In genomic region chr4:60744767-60745166, GRCh38 we compare ENCODE assay signal across 23 cellular contexts.
DNase-seq lines count a peak whose midpoint lies in the region; ATAC-seq, FAIRE-seq and TF ChIP-seq lines count a peak whose summit lies in the region.
"Had no signal": no experiment of that assay in that cellular context is flagged by ENCODE, and none has a peak within 500 bp of the region (broad histone marks: within the 10 kb centered on the region; RNA-seq: fewer than 3 reads in every experiment).

No MANE protein-coding gene starts in this region.

- no peak overlapping the region for H3K9ac ChIP-seq in H1 (replicated peaks in 1 of 4; ENCODE audit: extremely low read depth in 1 of 4, low read depth in 3 of 4, low read length in 3 of 4)
- H3K9ac ChIP-seq in neural progenitor cell = no peak overlapping the region

- H3K14ac ChIP-seq in H1 (ENCODE audit: insufficient read length) = no peak overlapping the region

- H3K4me1 ChIP-seq in H1 (replicated peaks in 1 of 4; ENCODE audit: control insufficient read depth in 3 of 4, insufficient read depth in 4 of 4, low read length in 3 of 4) = no peaks in the 10 kb centered on the region
- no peaks in the 10 kb centered on the region for H3K4me1 ChIP-seq in neural progenitor cell
- H3K4me1 ChIP-seq: esophagus squamous epithelium, prostate gland, SJCRH30, vagina had no signal

- H2BK20ac ChIP-seq in H1 (ENCODE audit: low read length) = no peak overlapping the region

- no peak overlapping the region for H3K4me3 ChIP-seq in H1 (ENCODE audit: extremely low read depth in 1 of 4, insufficient read depth in 2 of 4, low read depth in 3 of 4, low read length in 4 of 4)
- H3K4me3 ChIP-seq in neural progenitor cell = no peak overlapping the region
- H3K4me3 ChIP-seq: esophagus squamous epithelium, hepatocyte, prostate gland, SJCRH30, skin epidermis, vagina had no signal

- H3K23ac ChIP-seq in H1 (ENCODE audit: insufficient read length) = no peak overlapping the region

- no peak overlapping the region for H2BK120ac ChIP-seq in H1 (replicated peaks; ENCODE audit: low read depth, low read length)

- peak; percentile 45 for FAIRE-seq in H1 (lab: Jason Lieb, UNC)
- FAIRE-seq: H54 had no signal

- CTCF ChIA-PET in H1 (lab: Charles Lee; ENCODE audit: partially characterized antibody) = interaction anchor here (0.5 to 1.9 kb wide), 2 partner anchors 10 to 425 kb away, joined by 3 to 9 read pairs; no protein-coding TSS in a partner anchor

- H3K4me1 Mint-ChIP-seq in neural progenitor cell = peaks cover 24% of the 10 kb centered on the region
- H3K4me1 Mint-ChIP-seq: CD14-positive monocyte, memory B cell, nephron had no signal

- H3K27ac ChIP-seq in H1 (ENCODE audit: low read depth, low read length) = no peak overlapping the region
- H3K27ac ChIP-seq in neural progenitor cell = no peak overlapping the region
- H3K27ac ChIP-seq: esophagus squamous epithelium, hepatocyte, prostate gland, SJCRH30, skin epidermis, vagina had no signal

- H3K9me3 Mint-ChIP-seq in neural progenitor cell = no peaks in the 10 kb centered on the region
- H3K9me3 Mint-ChIP-seq: nephron had no signal

- no peaks in the 10 kb centered on the region for H3K27me3 Mint-ChIP-seq in neural progenitor cell (ENCODE audit: insufficient read depth, low read depth)
- H3K27me3 Mint-ChIP-seq: memory B cell had no signal

- no peak overlapping the region for H3K18ac ChIP-seq in H1 (ENCODE audit: extremely low read depth, low read length)

- no peak overlapping the region for H4K5ac ChIP-seq in H1 (ENCODE audit: insufficient read length, low read depth, low read length)

- no peak overlapping the region for H2BK5ac ChIP-seq in H1 (ENCODE audit: low read depth, low read length)

- no peak overlapping the region for H3K56ac ChIP-seq in H1 (replicated peaks; ENCODE audit: insufficient read length, low read depth, low read length)

- TF ChIP-seq POLR2A in H1 (IDR thresholded peaks at IDR 0.05; ENCODE audit: control extremely low read depth in 1 of 2, low read depth in 2 of 2, low read length in 2 of 2) = no peak

- H3K4me2 ChIP-seq in H1 (ENCODE audit: insufficient read depth in 1 of 2, low read depth in 2 of 2, low read length in 2 of 2) = no peak overlapping the region
- H3K4me2 ChIP-seq in neural progenitor cell = no peak overlapping the region
- H3K4me2 ChIP-seq: hepatocyte had no signal

- H2AFZ ChIP-seq in H1 (ENCODE audit: low read length) = no peak overlapping the region
- H2AFZ ChIP-seq in neural progenitor cell (replicated peaks) = peak overlapping the region; percentile 37
- H2AFZ ChIP-seq: hepatocyte had no signal

- no peak overlapping the region for H4K8ac ChIP-seq in H1 (ENCODE audit: extremely low read depth, insufficient read depth, low read length)

- no peaks in the 10 kb centered on the region for H3K27me3 ChIP-seq in H1 (replicated peaks in 1 of 4; ENCODE audit: control insufficient read depth in 3 of 4, extremely low read depth in 1 of 4, insufficient read depth in 3 of 4, low read length in 3 of 4)
- H3K27me3 ChIP-seq in neural progenitor cell = no peaks in the 10 kb centered on the region
- H3K27me3 ChIP-seq: esophagus squamous epithelium, hepatocyte, SJCRH30, vagina had no signal

- no peak overlapping the region for H2BK12ac ChIP-seq in H1 (ENCODE audit: low read depth, low read length)

- H3K79me2 ChIP-seq in H1 (ENCODE audit: control insufficient read depth in 1 of 2, insufficient read depth in 2 of 2, low read length in 2 of 2) = no peaks in the 10 kb centered on the region
- no peaks in the 10 kb centered on the region for H3K79me2 ChIP-seq in neural progenitor cell (ENCODE audit: low read depth)
- H3K79me2 ChIP-seq: hepatocyte had no signal

- H3K23me2 ChIP-seq in H1 (ENCODE audit: low read depth, low read length) = no peaks in the 10 kb centered on the region

- no peak for ATAC-seq in HG02610 (IDR thresholded peaks at IDR 0.05; ENCODE audit: unreplicated experiment)

- no peak overlapping the region for H4K91ac ChIP-seq in H1 (replicated peaks; ENCODE audit: insufficient read length, low read length)

- no peak for TF ChIP-seq EP300 in H1 (IDR thresholded peaks at IDR 0.05; ENCODE audit: borderline replicate concordance in 1 of 2, low read depth in 2 of 2, low read length in 2 of 2)

- POLR2A ChIA-PET in H1 (lab: Charles Lee; ENCODE audit: partially characterized antibody) = no interaction called here

- TF ChIP-seq CTCF in H1 (IDR thresholded peaks at IDR 0.05; ENCODE audit: control extremely low read depth in 1 of 3, insufficient read depth in 1 of 3, low read depth in 1 of 3, low read length in 3 of 3) (peak; percentile 18 to 43 (median 40)), neural progenitor cell (IDR thresholded peaks at IDR 0.05) (peak; percentile 34)

- peak; percentile 57 to 70 for TF ChIP-seq RAD21 in H1 (IDR thresholded peaks at IDR 0.05 in 1 of 2, conservative IDR thresholded peaks at IDR 0.05 in 1 of 2; ENCODE audit: low read depth in 2 of 2, low read length in 2 of 2)

- no peaks in the 10 kb centered on the region for H3K36me3 ChIP-seq in H1 (ENCODE audit: control insufficient read depth in 2 of 4, insufficient read depth in 4 of 4, low read length in 3 of 4)
- no peaks in the 10 kb centered on the region for H3K36me3 ChIP-seq in neural progenitor cell
- H3K36me3 ChIP-seq: esophagus squamous epithelium, prostate gland, SJCRH30, vagina had no signal

- no peaks in the 10 kb centered on the region for H3K9me3 ChIP-seq in H1 (ENCODE audit: insufficient read depth in 2 of 2, low read depth in 1 of 2, low read length in 1 of 2)
- no peaks in the 10 kb centered on the region for H3K9me3 ChIP-seq in neural progenitor cell (ENCODE audit: low read depth)
- H3K9me3 ChIP-seq: esophagus squamous epithelium, prostate gland, SJCRH30, vagina had no signal

- H3K4me3 Mint-ChIP-seq in neural progenitor cell = no peak overlapping the region
- H3K4me3 Mint-ChIP-seq: CD14-positive monocyte, memory B cell, nephron had no signal

- H2BK15ac ChIP-seq in H1 (ENCODE audit: low read length) = no peak overlapping the region

- H3K27ac Mint-ChIP-seq in neural progenitor cell = no peak overlapping the region
- H3K27ac Mint-ChIP-seq: CD14-positive monocyte, memory B cell, nephron had no signal

- H4K20me1 ChIP-seq in H1 (replicated peaks in 1 of 2; ENCODE audit: control insufficient read depth in 1 of 2, insufficient read depth in 2 of 2, low read length in 2 of 2) (no peaks in the 10 kb centered on the region), neural progenitor cell (ENCODE audit: low read depth) (no peaks in the 10 kb centered on the region)

- H3K36me3 Mint-ChIP-seq in neural progenitor cell = no peaks in the 10 kb centered on the region
- H3K36me3 Mint-ChIP-seq: CD14-positive monocyte, memory B cell had no signal

- H2AK5ac ChIP-seq in H1 (ENCODE audit: low read depth, low read length) = no peak overlapping the region

- no peaks in the 10 kb centered on the region for H3F3A ChIP-seq in neural progenitor cell (ENCODE audit: low read depth)

- DNase-seq in EL (peak; percentile 48), M059J (ENCODE audit: low read depth) (peak; percentile 9), H1 (ENCODE audit: low read depth in 1 of 2, low spot score in 2 of 2) (peak in 1 of 2 experiments; percentile 15), neural progenitor cell (ENCODE audit: low spot score) (peak; percentile 29), AG20443 (ENCODE audit: low spot score) (no peak), midbrain (lab: John Stamatoyannopoulos, UW) (no peak)
- DNase-seq: activated CD4-positive, CD25-positive, alpha-beta regulatory T cell treated with anti-CD3 and anti-CD28 coated beads, Interleukin-2, amount 50 U/mL, for 72 hours; esophagus squamous epithelium; KG1; NCI-H1105 treated with DMSO at 0.1 percent for 48 hours; NCI-H524 treated with DMSO at 0.1 percent for 48 hours; SJCRH30; stimulated activated CD4-positive, alpha-beta T cell treated with anti-CD3 and anti-CD28 coated beads, Interleukin-4, amount 100 ng/mL, for 4 hours; substantia nigra had no signal

- 64% methylated on average over 2 of the region's 2 CpGs; no CpG with 5 or more reads in 1 of the 2 experiments for WGBS in H1 (ENCODE audit: extremely low coverage in 1 of 2, insufficient coverage in 1 of 2, insufficient read length in 1 of 2, insufficient replicate concordance in 2 of 2, low coverage in 1 of 2, low lambda C conversion rate in 2 of 2, missing lambda C conversion rate in 1 of 2), 2 experiments

- H3K79me1 ChIP-seq in H1 (ENCODE audit: low read depth, low read length) = no peaks in the 10 kb centered on the region

- H3K4ac ChIP-seq in H1 (replicated peaks; ENCODE audit: insufficient read length, low read depth, low read length) = no peak overlapping the region

TF ChIP-seq in H1, 55 proteins besides CTCF, POLR2A, EP300 and RAD21 (continues in another document):
- no peak for TF ChIP-seq SP1 (IDR thresholded peaks at IDR 0.05; ENCODE audit: low read depth, low read length)
- no peak for TF ChIP-seq SIX5 (IDR thresholded peaks at IDR 0.05; ENCODE audit: low read depth, low read length)
- no peak for TF ChIP-seq CHD2 (IDR thresholded peaks at IDR 0.05; ENCODE audit: low read length)
- no peak for TF ChIP-seq KDM4A (IDR thresholded peaks at IDR 0.05; ENCODE audit: low read depth, low read length, severe bottlenecking)
- no peak for TF ChIP-seq POU5F1 (IDR thresholded peaks at IDR 0.05; ENCODE audit: low read depth, low read length)
- no peak for TF ChIP-seq TBP (IDR thresholded peaks at IDR 0.05; ENCODE audit: low read depth, low read length)
- TF ChIP-seq SP2 (IDR thresholded peaks at IDR 0.05; ENCODE audit: low read length) = no peak
- TF ChIP-seq CHD1 (IDR thresholded peaks at IDR 0.05; ENCODE audit: low read depth, low read length) = no peak
- TF ChIP-seq SAP30 (IDR thresholded peaks at IDR 0.05; ENCODE audit: insufficient read depth, insufficient replicate concordance, low read length) = no peak
- TF ChIP-seq USF2 (IDR thresholded peaks at IDR 0.05; ENCODE audit: low read length) = no peak
- no peak for TF ChIP-seq JUN (IDR thresholded peaks at IDR 0.05; ENCODE audit: low read depth, low read length)
- no peak for TF ChIP-seq RFX5 (IDR thresholded peaks at IDR 0.05; ENCODE audit: borderline replicate concordance, low read depth, low read length)
- TF ChIP-seq KDM5A (IDR thresholded peaks at IDR 0.05; ENCODE audit: low read length) = no peak
- TF ChIP-seq SIRT6 (IDR thresholded peaks at IDR 0.05; ENCODE audit: low read length) = no peak
- TF ChIP-seq HDAC6 (IDR thresholded peaks at IDR 0.05; ENCODE audit: low read depth, low read length) = no peak
- no peak for TF ChIP-seq FOSL1 (IDR thresholded peaks at IDR 0.05; ENCODE audit: insufficient read depth, low read depth, low read length)
- TF ChIP-seq CTBP2 (IDR thresholded peaks at IDR 0.05; ENCODE audit: borderline replicate concordance, insufficient read depth, insufficient read length, low read length) = no peak

Comparison
In these comparisons a context has a peak if more than half of its experiments do, and no peak if none do; other contexts are left out.
1. DNase-seq: peak in EL (single experiment), M059J (single experiment) and neural progenitor cell (single experiment); none in AG20443 (single experiment) and midbrain (single experiment).